ENCODE assay signal across 25 cellular contexts in genomic region chr1:181352695-181353094, GRCh38.
"Had no signal": no experiment of that assay in that cellular context is flagged by ENCODE, and none has a peak within 500 bp of the region (broad histone marks: within the 10 kb centered on the region; RNA-seq: fewer than 3 reads in every experiment).

No MANE protein-coding gene starts in this region.

- H3K36me3 Mint-ChIP-seq: mesothelial cell of epicardium; naive B cell; natural killer cell treated with Interleukin-12 subunit alpha and Interleukin-12 subunit beta and Interleukin-15 and Interleukin-18, amount 100 ng/mL, for 72 hours had no signal

- H3K27ac Mint-ChIP-seq: mesothelial cell of epicardium; natural killer cell treated with Interleukin-12 subunit alpha and Interleukin-12 subunit beta and Interleukin-15 and Interleukin-18, amount 100 ng/mL, for 72 hours; stimulated activated naive CD8-positive, alpha-beta T cell treated with anti-CD3 and anti-CD28 coated beads, Interleukin-15, amount 100 ng/mL, for 72 hours had no signal

- DNase-seq: colonic mucosa; effector CD4-positive, alpha-beta T cell; foreskin fibroblast; gastrocnemius medialis; kidney; left lung; mesenchymal stem cell; mucosa of descending colon; naive B cell; psoas muscle; retina; right lobe of liver; stimulated activated CD4-positive, alpha-beta T cell treated with anti-CD3 and anti-CD28 coated beads, Interleukin-12 subunit alpha, Interleukin-12 subunit beta, amount 100 ng/mL, for 4 hours; stimulated activated CD4-positive, alpha-beta T cell treated with anti-CD3 and anti-CD28 coated beads, Interleukin-1b, Interleukin-23, amount 100 ng/mL, for 48 hours; stimulated activated CD4-positive, alpha-beta T cell treated with anti-CD3 and anti-CD28 coated beads, Interleukin-4, amount 100 ng/mL, for 1 hour; stimulated activated CD8-positive, alpha-beta memory T cell treated with anti-CD3 and anti-CD28 coated beads, Interleukin-4, amount 100 ng/mL, for 48 hours; stimulated activated naive CD4-positive, alpha-beta T cell; stimulated activated naive CD8-positive, alpha-beta T cell treated with anti-CD3 and anti-CD28 coated beads, Interleukin-15, amount 100 ng/mL, for 72 hours; transverse colon; upper lobe of right lung; uterus had no signal

- H3K4me3 Mint-ChIP-seq: mesothelial cell of epicardium; naive B cell; natural killer cell treated with Interleukin-12 subunit alpha and Interleukin-12 subunit beta and Interleukin-15 and Interleukin-18, amount 100 ng/mL, for 72 hours; neural crest cell; stimulated activated naive CD8-positive, alpha-beta T cell treated with anti-CD3 and anti-CD28 coated beads, Interleukin-15, amount 100 ng/mL, for 72 hours had no signal

- H3K9me3 Mint-ChIP-seq: mesothelial cell of epicardium; natural killer cell treated with Interleukin-12 subunit alpha and Interleukin-12 subunit beta and Interleukin-15 and Interleukin-18, amount 100 ng/mL, for 72 hours; neural crest cell; stimulated activated naive CD8-positive, alpha-beta T cell treated with anti-CD3 and anti-CD28 coated beads, Interleukin-15, amount 100 ng/mL, for 72 hours had no signal

- ATAC-seq: esophagus mucosa; gastrocnemius medialis; left lung; mucosa of descending colon; natural killer cell treated with Interleukin-12 subunit alpha and Interleukin-12 subunit beta and Interleukin-15 and Interleukin-18, amount 100 ng/mL, for 72 hours; psoas muscle; right lobe of liver; stimulated activated naive CD8-positive, alpha-beta T cell treated with anti-CD3 and anti-CD28 coated beads, Interleukin-15, amount 100 ng/mL, for 72 hours; upper lobe of right lung had no signal

- H3K27me3 Mint-ChIP-seq: stimulated activated naive CD8-positive, alpha-beta T cell treated with anti-CD3 and anti-CD28 coated beads, Interleukin-15, amount 100 ng/mL, for 72 hours had no signal

- H3K4me1 Mint-ChIP-seq: mesothelial cell of epicardium; naive B cell; neural crest cell; stimulated activated naive CD8-positive, alpha-beta T cell treated with anti-CD3 and anti-CD28 coated beads, Interleukin-15, amount 100 ng/mL, for 72 hours had no signal
